Comparison of ENCODE assay signal across 9 cellular contexts in genomic region chr5:10249948-10250803, GRCh38. TPM values are rescaled to one million over a fixed set of nuclear protein-coding genes. Genes with fewer than 3 reads are reported as not detected.
DNase-seq lines count a peak whose midpoint lies in the region; ATAC-seq, FAIRE-seq and TF ChIP-seq lines count a peak whose summit lies in the region.
"Had no signal": no experiment of that assay in that cellular context is flagged by ENCODE, and none has a peak within 500 bp of the region (broad histone marks: within the 10 kb centered on the region; RNA-seq: fewer than 3 reads in every experiment).

TSS of gene CCT5 (plus strand) at chr5:10250280. CDS start at chr5:10250341, 61 bp downstream.

- H3K9ac ChIP-seq in kidney (ENCODE audit: low read length in 2 of 2), result peak within 1 kb of the TSS; percentile 93 to 94

- peak within 1 kb of the TSS; percentile 92 to 99 for H3K27ac ChIP-seq in kidney (ENCODE audit: low read depth in 2 of 2, low read length in 2 of 2)

- H3K4me3 ChIP-seq in AG10803 (ENCODE audit: low read length) (peak within 1 kb of the TSS; percentile 99), kidney (ENCODE audit: low read length in 2 of 2) (peak within 1 kb of the TSS; percentile 91 to 98)

- intact Hi-C loops in kidney (cut with DNase I), result no loop called here

- H3K36me3 ChIP-seq in kidney (ENCODE audit: control insufficient read depth in 1 of 2, insufficient read depth in 2 of 2, low read length in 2 of 2), result peaks cover 8 to 10% of the 10 kb centered on the region in 2 donors

- no peak for TF ChIP-seq CTCF in AG10803 (conservative IDR thresholded peaks at IDR 0.05; ENCODE audit: low read length)
- TF ChIP-seq CTCF in kidney (IDR thresholded peaks at IDR 0.05; ENCODE audit: borderline replicate concordance, extremely low read depth, insufficient read depth), result no peak

- no peaks in the 10 kb centered on the region for H3K9me3 ChIP-seq in kidney (ENCODE audit: control insufficient read depth in 1 of 2, low read length in 2 of 2)

- H3K4me1 ChIP-seq in kidney (ENCODE audit: control insufficient read depth in 1 of 2, insufficient read depth in 1 of 2, low read depth in 1 of 2, low read length in 2 of 2), result peaks cover 18 to 19% of the 10 kb centered on the region in 2 donors

- no peak for FAIRE-seq in kidney (lab: Jason Lieb, UNC)
- FAIRE-seq: endometrium had no signal

- DNase-seq in AG10803 (ENCODE audit: low read depth) (peak; percentile 100), NCI-H460 (ENCODE audit: extremely low read depth, low read depth) (peak; percentile 97), cerebellum (ENCODE audit: low spot score) (peak; percentile 93), kidney (peak; percentile 97)
- peak; percentile 84 for DNase-seq in activated CD4-positive, alpha-beta T cell treated with anti-CD3 and anti-CD28 coated beads for 1 hour
- peak; percentile 90 for DNase-seq in stimulated activated CD4-positive, alpha-beta T cell treated with anti-CD3 and anti-CD28 coated beads, Interleukin-15, amount 100 ng/mL, for 24 hours

- ATAC-seq in GM19043 (IDR thresholded peaks at IDR 0.05; ENCODE audit: low read depth, unreplicated experiment) (peak; percentile 70), HG03378 (IDR thresholded peaks at IDR 0.05; ENCODE audit: unreplicated experiment) (peak; percentile 85)

RNA-seq across cellular contexts. Expression of gene CCT5, which starts in this region (rescaled TPM):
- 671 and 680 TPM in 2 replicates for total RNA-seq in NCI-H460 (2014; rRNA removed; shearing (Covaris generic))
- polyA plus RNA-seq in NCI-H460 (2014; cell fraction: nucleus; rRNA removed), result 397 and 488 TPM in 2 replicates
- total RNA-seq in cerebellum (180 TPM), kidney (136 TPM)
- 130 TPM for polyA plus RNA-seq in kidney (ENCODE audit: insufficient read depth, low read depth, low replicate concordance)

Comparison
In these comparisons a context has a peak if more than half of its experiments do, and no peak if none do; other contexts are left out.
1. Peak in every context shown above with its lines: DNase-seq, ATAC-seq, H3K4me3 ChIP-seq and H3K27ac ChIP-seq.